In the genomic region with DNA sequence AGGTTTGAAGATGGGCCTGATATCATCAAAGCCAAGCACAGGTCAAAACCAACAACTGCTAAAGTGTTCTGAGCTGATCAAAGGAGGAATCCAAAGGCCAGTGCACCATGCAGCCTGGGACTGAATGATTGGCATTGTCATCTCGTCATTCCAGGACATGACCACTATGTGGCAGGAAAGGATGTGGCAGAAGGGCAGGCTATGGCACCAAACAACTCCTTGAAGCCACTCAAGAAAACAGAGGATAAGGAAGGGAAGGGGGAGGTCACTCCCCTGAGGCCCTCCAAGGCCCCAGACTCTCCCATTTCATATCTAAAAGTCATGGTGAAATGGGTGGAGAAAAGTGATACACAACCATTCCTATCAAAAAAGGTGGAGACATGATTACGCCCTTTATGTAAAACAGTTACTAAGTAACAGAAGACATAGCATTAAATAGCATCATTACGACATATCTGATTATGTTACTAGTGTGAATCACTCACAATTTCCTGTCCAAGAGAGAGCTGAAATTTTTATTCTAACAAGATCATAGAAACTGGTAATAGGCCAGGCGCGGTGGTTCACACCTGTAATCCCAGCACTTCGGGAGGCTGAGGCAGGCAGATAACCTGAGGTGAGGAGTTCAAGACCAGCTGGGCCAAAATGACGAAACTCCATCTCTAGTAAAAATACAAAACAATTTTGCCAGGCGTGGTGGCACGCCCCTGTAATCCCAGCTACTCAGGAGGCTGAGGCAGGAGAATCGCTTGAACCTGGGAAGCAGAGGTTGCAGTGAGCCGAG, we compare ENCODE assay signal across 8 cellular contexts. TPM values are rescaled to one million over a fixed set of nuclear protein-coding genes. Genes with fewer than 3 reads are reported as not detected.
DNase-seq lines count a peak whose midpoint lies in the region; ATAC-seq and TF ChIP-seq lines count a peak whose summit lies in the region.

No MANE protein-coding gene starts in this region.

- H3K27me3 Mint-ChIP-seq in WTC11 (ENCODE audit: low read depth), result peaks cover 11% of the 10 kb centered on the region
- H3K27me3 Mint-ChIP-seq in progenitor cell of endocrine pancreas, result peaks cover 13% of the 10 kb centered on the region

- H3K9me3 Mint-ChIP-seq in WTC11 (no peaks in the 10 kb centered on the region), progenitor cell of endocrine pancreas (ENCODE audit: low read depth) (no peaks in the 10 kb centered on the region)

- CTCF ChIA-PET in WTC11 (lab: Charles Lee), result interaction anchor here (0.5 to 5.6 kb wide), 16 partner anchors 8 to 124 kb away, joined by 3 to 122 read pairs (median 4); a partner anchor contains a TSS

- ATAC-seq in WTC11 (peak; percentile 75), sciatic nerve (peak; percentile 35)

- H3K36me3 Mint-ChIP-seq in WTC11 (no peaks in the 10 kb centered on the region), progenitor cell of endocrine pancreas (ENCODE audit: insufficient read depth) (no peaks in the 10 kb centered on the region)

- peak; percentile 93 for TF ChIP-seq CTCF in LNCaP clone FGC (IDR thresholded peaks at IDR 0.05; ENCODE audit: control insufficient read depth, extremely low read depth, insufficient read depth)
- TF ChIP-seq CTCF in WTC11 (IDR thresholded peaks at IDR 0.05), result no peak
- TF ChIP-seq CTCF in progenitor cell of endocrine pancreas (IDR thresholded peaks at IDR 0.05; ENCODE audit: unreplicated experiment), result no peak

- H3K4me3 Mint-ChIP-seq in WTC11, result no peak overlapping the region
- no peak overlapping the region for H3K4me3 Mint-ChIP-seq in progenitor cell of endocrine pancreas (ENCODE audit: low read depth)

- H3K27ac Mint-ChIP-seq in WTC11, result peak overlapping the region; percentile 19; the same call in 1 of the 2 replicates
- no peak overlapping the region for H3K27ac Mint-ChIP-seq in progenitor cell of endocrine pancreas

- intact Hi-C loops in head of caudate nucleus (cut with DNase I), result loop anchor here (5.0 kb wide), 1 partner anchor 45 kb away; no protein-coding TSS in a partner anchor
- intact Hi-C loops in sciatic nerve (cut with DNase I), result no loop called here

- H3K4me3 ChIP-seq in LNCaP clone FGC (ENCODE audit: low read depth, low read length), result no peak overlapping the region

- peak; percentile 27 for DNase-seq in NCI-H748 (lab: John Stamatoyannopoulos, UW; ENCODE audit: unreplicated experiment)
- DNase-seq in NCI-H748 treated with DMSO at 0.1 percent for 48 hours (lab: John Stamatoyannopoulos, UW), result no peak
- peak; percentile 50 for DNase-seq in LNCaP clone FGC (ENCODE audit: low read depth)
- peak; percentile 43 for DNase-seq in WTC11 (ENCODE audit: low spot score)
- DNase-seq in head of caudate nucleus, result peak in 36 of 42 donors; percentile 23 to 83 (median 58)
- no peak for DNase-seq in sciatic nerve (ENCODE audit: low spot score)
- no peak for DNase-seq in progenitor cell of endocrine pancreas (ENCODE audit: low spot score, unreplicated experiment)
- DNase-seq in T1000 (lab: John Stamatoyannopoulos, UW), result no peak

- POLR2A ChIA-PET in WTC11 (lab: Charles Lee), result no interaction called here

- H3K4me1 Mint-ChIP-seq in WTC11, result peaks cover 26% of the 10 kb centered on the region
- H3K4me1 Mint-ChIP-seq in progenitor cell of endocrine pancreas (ENCODE audit: low read depth), result peaks cover 20% of the 10 kb centered on the region

TF ChIP-seq in WTC11, 78 proteins besides CTCF, POLR2A, EP300 and RAD21:
- TF ChIP-seq NFYB (CRISPR knock-in tag; conservative IDR thresholded peaks at IDR 0.05; ENCODE audit: low read depth), result no peak
- no peak for TF ChIP-seq RELA (CRISPR knock-in tag; IDR thresholded peaks at IDR 0.05; ENCODE audit: borderline replicate concordance)
- no peak for TF ChIP-seq CBFB (CRISPR knock-in tag; IDR thresholded peaks at IDR 0.05; ENCODE audit: low read depth)
- TF ChIP-seq NFE2L1 (CRISPR knock-in tag; IDR thresholded peaks at IDR 0.05), result no peak
- TF ChIP-seq OVOL2 (CRISPR knock-in tag; IDR thresholded peaks at IDR 0.05; ENCODE audit: borderline replicate concordance), result no peak
- TF ChIP-seq, protein P1, sequence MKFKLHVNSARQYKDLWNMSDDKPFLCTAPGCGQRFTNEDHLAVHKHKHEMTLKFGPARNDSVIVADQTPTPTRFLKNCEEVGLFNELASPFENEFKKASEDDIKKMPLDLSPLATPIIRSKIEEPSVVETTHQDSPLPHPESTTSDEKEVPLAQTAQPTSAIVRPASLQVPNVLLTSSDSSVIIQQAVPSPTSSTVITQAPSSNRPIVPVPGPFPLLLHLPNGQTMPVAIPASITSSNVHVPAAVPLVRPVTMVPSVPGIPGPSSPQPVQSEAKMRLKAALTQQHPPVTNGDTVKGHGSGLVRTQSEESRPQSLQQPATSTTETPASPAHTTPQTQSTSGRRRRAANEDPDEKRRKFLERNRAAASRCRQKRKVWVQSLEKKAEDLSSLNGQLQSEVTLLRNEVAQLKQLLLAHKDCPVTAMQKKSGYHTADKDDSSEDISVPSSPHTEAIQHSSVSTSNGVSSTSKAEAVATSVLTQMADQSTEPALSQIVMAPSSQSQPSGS (CRISPR knock-in tag; IDR thresholded peaks at IDR 0.05; ENCODE audit: borderline replicate concordance, low read depth), result no peak
- no peak for TF ChIP-seq NR3C1 (CRISPR knock-in tag; conservative IDR thresholded peaks at IDR 0.05; ENCODE audit: low read depth)
- TF ChIP-seq, protein P2, sequence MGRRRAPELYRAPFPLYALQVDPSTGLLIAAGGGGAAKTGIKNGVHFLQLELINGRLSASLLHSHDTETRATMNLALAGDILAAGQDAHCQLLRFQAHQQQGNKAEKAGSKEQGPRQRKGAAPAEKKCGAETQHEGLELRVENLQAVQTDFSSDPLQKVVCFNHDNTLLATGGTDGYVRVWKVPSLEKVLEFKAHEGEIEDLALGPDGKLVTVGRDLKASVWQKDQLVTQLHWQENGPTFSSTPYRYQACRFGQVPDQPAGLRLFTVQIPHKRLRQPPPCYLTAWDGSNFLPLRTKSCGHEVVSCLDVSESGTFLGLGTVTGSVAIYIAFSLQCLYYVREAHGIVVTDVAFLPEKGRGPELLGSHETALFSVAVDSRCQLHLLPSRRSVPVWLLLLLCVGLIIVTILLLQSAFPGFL (CRISPR knock-in tag; IDR thresholded peaks at IDR 0.05; ENCODE audit: borderline replicate concordance), result no peak
- TF ChIP-seq, protein P3, sequence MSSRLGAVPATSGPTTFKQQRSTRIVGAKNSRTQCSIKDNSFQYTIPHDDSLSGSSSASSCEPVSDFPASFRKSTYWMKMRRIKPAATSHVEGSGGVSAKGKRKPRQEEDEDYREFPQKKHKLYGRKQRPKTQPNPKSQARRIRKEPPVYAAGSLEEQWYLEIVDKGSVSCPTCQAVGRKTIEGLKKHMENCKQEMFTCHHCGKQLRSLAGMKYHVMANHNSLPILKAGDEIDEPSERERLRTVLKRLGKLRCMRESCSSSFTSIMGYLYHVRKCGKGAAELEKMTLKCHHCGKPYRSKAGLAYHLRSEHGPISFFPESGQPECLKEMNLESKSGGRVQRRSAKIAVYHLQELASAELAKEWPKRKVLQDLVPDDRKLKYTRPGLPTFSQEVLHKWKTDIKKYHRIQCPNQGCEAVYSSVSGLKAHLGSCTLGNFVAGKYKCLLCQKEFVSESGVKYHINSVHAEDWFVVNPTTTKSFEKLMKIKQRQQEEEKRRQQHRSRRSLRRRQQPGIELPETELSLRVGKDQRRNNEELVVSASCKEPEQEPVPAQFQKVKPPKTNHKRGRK (CRISPR knock-in tag; IDR thresholded peaks at IDR 0.05; ENCODE audit: borderline replicate concordance), result no peak
- no peak for TF ChIP-seq JUN (CRISPR knock-in tag; IDR thresholded peaks at IDR 0.05)
- TF ChIP-seq ETV6 (CRISPR knock-in tag; IDR thresholded peaks at IDR 0.05), result no peak
- no peak for TF ChIP-seq ZNF317 (CRISPR knock-in tag; IDR thresholded peaks at IDR 0.05; ENCODE audit: borderline replicate concordance, low read depth)
- no peak for TF ChIP-seq NFATC4 (CRISPR knock-in tag; IDR thresholded peaks at IDR 0.05)
- no peak for TF ChIP-seq ZNF263 (CRISPR knock-in tag; IDR thresholded peaks at IDR 0.05; ENCODE audit: low read depth)
- no peak for TF ChIP-seq PRRX2 (CRISPR knock-in tag; IDR thresholded peaks at IDR 0.05)
- TF ChIP-seq ESRRA (CRISPR knock-in tag; IDR thresholded peaks at IDR 0.05; ENCODE audit: borderline replicate concordance), result no peak
- no peak for TF ChIP-seq TP53 (CRISPR knock-in tag; IDR thresholded peaks at IDR 0.05)
- TF ChIP-seq, protein P4, sequence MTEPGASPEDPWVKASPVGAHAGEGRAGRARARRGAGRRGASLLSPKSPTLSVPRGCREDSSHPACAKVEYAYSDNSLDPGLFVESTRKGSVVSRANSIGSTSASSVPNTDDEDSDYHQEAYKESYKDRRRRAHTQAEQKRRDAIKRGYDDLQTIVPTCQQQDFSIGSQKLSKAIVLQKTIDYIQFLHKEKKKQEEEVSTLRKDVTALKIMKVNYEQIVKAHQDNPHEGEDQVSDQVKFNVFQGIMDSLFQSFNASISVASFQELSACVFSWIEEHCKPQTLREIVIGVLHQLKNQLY (CRISPR knock-in tag; IDR thresholded peaks at IDR 0.05), result no peak

RNA-seq across cellular contexts. Expression of a gene that starts 49.3 kb away (rescaled TPM):
- total RNA-seq in WTC11 (2021) (10.9 to 21.0 TPM (median 11.5 TPM) in 3 replicates), sciatic nerve (2,773 TPM), progenitor cell of endocrine pancreas (27.2 and 39.8 TPM in 2 replicates)

Comparison
In these comparisons a context has a peak if more than half of its experiments do, and no peak if none do; other contexts are left out.
1. DNase-seq: peak in NCI-H748 (single experiment), LNCaP clone FGC (single experiment), WTC11 (single experiment) and head of caudate nucleus (36 of 42); none in NCI-H748 treated with DMSO at 0.1 percent for 48 hours (single experiment), sciatic nerve (single experiment), progenitor cell of endocrine pancreas (single experiment) and T1000 (single experiment).
2. RNA of a gene that starts 49.3 kb away (total RNA-seq): 2,773 TPM in sciatic nerve (single experiment); 27.2 to 39.8 TPM in progenitor cell of endocrine pancreas and 10.9 to 21.0 TPM in WTC11; every median in the first group is over 10 times any median in the second.